In genomic region chr20:25481918-25482253, GRCh38 we compare ENCODE assay signal across 17 cellular contexts.
DNase-seq lines count a peak whose midpoint lies in the region; ATAC-seq, FAIRE-seq and TF ChIP-seq lines count a peak whose summit lies in the region.
"Had no signal": no experiment of that assay in that cellular context is flagged by ENCODE, and none has a peak within 500 bp of the region (broad histone marks: within the 10 kb centered on the region; RNA-seq: fewer than 3 reads in every experiment).

No MANE protein-coding gene starts in this region.

- intact Hi-C loops in HepG2 (cut with micrococcal nuclease; ENCODE audit: unreplicated experiment) = no loop called here
- intact Hi-C loops in right lobe of liver (cut with DNase I) = no loop called here
- intact Hi-C loops in PC-3 (cut with micrococcal nuclease) = no loop called here
- intact Hi-C loops in thyroid gland (cut with DNase I) = no loop called here

- in situ Hi-C loops in HepG2 (cut with HindIII; ENCODE audit: extremely low pct_ligation_motif_present, low pct_unique_long_range_greater_than_20kb) = no loop called here

- DNase-seq in HepG2 (ENCODE audit: low spot score) (no peak), right lobe of liver (no peak), PC-3 (no peak), glutamatergic neuron (no peak), thyroid gland (no peak), GF-D8 (lab: John Stamatoyannopoulos, UW) (no peak)
- no peak for DNase-seq in activated CD4-positive, CD25-positive, alpha-beta regulatory T cell (lab: John Stamatoyannopoulos, UW)
- DNase-seq: C1 segment of cervical spinal cord; CD4-positive, CD25-positive, alpha-beta regulatory T cell; CD8-positive, alpha-beta memory T cell; COR-L47; DMS 273 treated with DMSO at 0.1 percent for 48 hours; DMS53 had no signal

- H3K79me2 ChIP-seq in HepG2 (ENCODE audit: insufficient read depth, low read length) (no peaks in the 10 kb centered on the region), PC-3 (ENCODE audit: low read length) (no peaks in the 10 kb centered on the region)

- H3K27ac ChIP-seq in HepG2 (ENCODE audit: extremely low read length, insufficient read depth, low read length) = no peak overlapping the region
- no peak overlapping the region for H3K27ac ChIP-seq in right lobe of liver
- H3K27ac ChIP-seq in PC-3 (ENCODE audit: low read length) = no peak overlapping the region
- H3K27ac ChIP-seq in thyroid gland = no peak overlapping the region

- no peak overlapping the region for H2AFZ ChIP-seq in HepG2 (ENCODE audit: low read length)
- no peak overlapping the region for H2AFZ ChIP-seq in PC-3 (ENCODE audit: low read length)

- WGBS in HepG2 (ENCODE audit: low lambda C conversion rate) = 97% methylated on average over 12 of the region's 12 CpGs
- WGBS in right lobe of liver (ENCODE audit: insufficient coverage, low coverage, low lambda C conversion rate, missing lambda C conversion rate) = 80% methylated on average over 2 of the region's 12 CpGs
- 95 to 98% methylated on average over 10 to 11 of the region's 12 CpGs for WGBS in thyroid gland, 2 donors

- peaks cover 12% of the 10 kb centered on the region for H3K4me1 Mint-ChIP-seq in glutamatergic neuron (ENCODE audit: low read depth, unreplicated experiment)

- no peak for TF ChIP-seq EP300 in HepG2 (IDR thresholded peaks at IDR 0.05; ENCODE audit: low read depth in 2 of 2, low read length in 2 of 2)
- TF ChIP-seq EP300 in HepG2 (CRISPR knock-in tag; IDR thresholded peaks at IDR 0.05; ENCODE audit: borderline replicate concordance) = no peak

- TF ChIP-seq RAD21 in HepG2 (CRISPR knock-in tag; IDR thresholded peaks at IDR 0.05) = no peak

- H3K9me3 ChIP-seq in HepG2 (ENCODE audit: low read length) (no peaks in the 10 kb centered on the region), right lobe of liver (no peaks in the 10 kb centered on the region), PC-3 (ENCODE audit: low read length) (no peaks in the 10 kb centered on the region), thyroid gland (no peaks in the 10 kb centered on the region)
- H3K9me3 ChIP-seq: HAP-1 had no signal

- CTCF ChIA-PET in HepG2 (lab: Yijun Ruan, JAX; ENCODE audit: low intra/inter-chr PET ratio, low total read pairs) (no interaction called here), PC-3 (lab: Charles Lee) (no interaction called here)

- no peak for TF ChIP-seq CTCF in HepG2 (CRISPR knock-in tag; IDR thresholded peaks at IDR 0.05)
- no peak for TF ChIP-seq CTCF in right lobe of liver (IDR thresholded peaks at IDR 0.05)
- TF ChIP-seq CTCF in PC-3 (conservative IDR thresholded peaks at IDR 0.05; ENCODE audit: low read depth, low read length) = 0 out of 2 replicates have a peak, but pooled peaks have one; percentile 2
- TF ChIP-seq CTCF in glutamatergic neuron (IDR thresholded peaks at IDR 0.05; ENCODE audit: partially characterized antibody, unreplicated experiment) = no peak
- TF ChIP-seq CTCF in thyroid gland (IDR thresholded peaks at IDR 0.05) = no peak

- H3K36me3 ChIP-seq in HepG2 (replicated peaks in 1 of 2; ENCODE audit: control insufficient read depth in 1 of 2, insufficient read depth in 2 of 2, low read length in 2 of 2) = peaks cover 56 to 73% of the 10 kb centered on the region in 2 experiments
- H3K36me3 ChIP-seq in right lobe of liver = peaks cover 0 to 16% (median 4%) of the 10 kb centered on the region in 4 donors
- no peaks in the 10 kb centered on the region for H3K36me3 ChIP-seq in PC-3 (ENCODE audit: low read depth, low read length)
- H3K36me3 ChIP-seq in thyroid gland = peaks cover 0 to 16% of the 10 kb centered on the region in 2 donors
- H3K36me3 ChIP-seq: HAP-1 had no signal

- no peak overlapping the region for H3K4me3 Mint-ChIP-seq in glutamatergic neuron (ENCODE audit: unreplicated experiment)
- H3K4me3 Mint-ChIP-seq: B cell; CD4-positive, CD25-positive, alpha-beta regulatory T cell; CD8-positive, alpha-beta memory T cell had no signal

- POLR2A ChIA-PET in HepG2 (lab: Yijun Ruan, JAX) = no interaction called here
- POLR2A ChIA-PET in PC-3 (lab: Charles Lee; ENCODE audit: unreplicated experiment) = no interaction called here

- H3K27me3 Mint-ChIP-seq in glutamatergic neuron (ENCODE audit: unreplicated experiment) = peaks cover 11% of the 10 kb centered on the region
- H3K27me3 Mint-ChIP-seq: B cell; CD8-positive, alpha-beta memory T cell had no signal

- no peaks in the 10 kb centered on the region for H3F3A ChIP-seq in PC-3 (ENCODE audit: low read length, unreplicated experiment)

- FAIRE-seq in HepG2 (lab: Jason Lieb, UNC) = no peak
- FAIRE-seq: G401.6, GM12892 had no signal

- peak; percentile 5; the same call in 2 of the 3 replicates for ATAC-seq in HepG2
- no peak for ATAC-seq in right lobe of liver
- no peak for ATAC-seq in PC-3

- H3K27ac Mint-ChIP-seq in glutamatergic neuron (ENCODE audit: unreplicated experiment) = peak overlapping the region; percentile 52
- H3K27ac Mint-ChIP-seq: B cell; CD4-positive, CD25-positive, alpha-beta regulatory T cell; CD8-positive, alpha-beta memory T cell had no signal

- H3K4me1 ChIP-seq in HepG2 (ENCODE audit: insufficient read depth, low read length) = no peaks in the 10 kb centered on the region
- no peaks in the 10 kb centered on the region for H3K4me1 ChIP-seq in right lobe of liver
- H3K4me1 ChIP-seq in PC-3 (ENCODE audit: insufficient read depth, low read length) = peaks cover 21% of the 10 kb centered on the region
- H3K4me1 ChIP-seq in thyroid gland = no peaks in the 10 kb centered on the region
- H3K4me1 ChIP-seq: HAP-1 had no signal

- peaks cover 5% of the 10 kb centered on the region for H3K36me3 Mint-ChIP-seq in glutamatergic neuron (ENCODE audit: unreplicated experiment)
- H3K36me3 Mint-ChIP-seq: CD4-positive, CD25-positive, alpha-beta regulatory T cell; CD8-positive, alpha-beta memory T cell had no signal

- no peaks in the 10 kb centered on the region for H3K27me3 ChIP-seq in HepG2 (ENCODE audit: control insufficient read depth in 1 of 2, insufficient read depth in 2 of 2, low read length in 2 of 2)
- no peaks in the 10 kb centered on the region for H3K27me3 ChIP-seq in right lobe of liver
- no peaks in the 10 kb centered on the region for H3K27me3 ChIP-seq in PC-3 (ENCODE audit: low read length)
- H3K27me3 ChIP-seq in thyroid gland = no peaks in the 10 kb centered on the region

- H3K9me3 Mint-ChIP-seq in glutamatergic neuron (ENCODE audit: unreplicated experiment) = peaks cover 8% of the 10 kb centered on the region
- H3K9me3 Mint-ChIP-seq: CD4-positive, CD25-positive, alpha-beta regulatory T cell; CD8-positive, alpha-beta memory T cell had no signal

- no peak overlapping the region for H3K9ac ChIP-seq in HepG2 (ENCODE audit: insufficient read depth, low read depth, low read length)
- H3K9ac ChIP-seq in PC-3 (ENCODE audit: low read length) = no peak overlapping the region

- no peak overlapping the region for H3K4me3 ChIP-seq in HepG2 (replicated peaks in 1 of 3; ENCODE audit: insufficient read depth in 1 of 3, low read depth in 2 of 3, low read length in 3 of 3)
- H3K4me3 ChIP-seq in right lobe of liver = no peak overlapping the region
- no peak overlapping the region for H3K4me3 ChIP-seq in PC-3 (ENCODE audit: low read length)
- no peak overlapping the region for H3K4me3 ChIP-seq in thyroid gland (replicated peaks in 1 of 3)
- H3K4me3 ChIP-seq: HAP-1 had no signal

- BruUV-seq in HepG2 (replicated peaks; lab: Mats Ljungman, UMichigan) = no TSS peak
- no TSS peak for BruUV-seq in PC-3 (replicated peaks; lab: Mats Ljungman, UMichigan)

- no peaks in the 10 kb centered on the region for H4K20me1 ChIP-seq in HepG2 (ENCODE audit: insufficient read depth, low read length)
- no peaks in the 10 kb centered on the region for H4K20me1 ChIP-seq in PC-3 (ENCODE audit: low read length)

- H3K4me2 ChIP-seq in HepG2 (ENCODE audit: low read depth, low read length) (no peak overlapping the region), PC-3 (ENCODE audit: low read length) (no peak overlapping the region)

- TF ChIP-seq POLR2A in HepG2 (IDR thresholded peaks at IDR 0.05; ENCODE audit: insufficient read depth in 1 of 2, low read depth in 2 of 2, low read length in 2 of 2) (no peak), right lobe of liver (IDR thresholded peaks at IDR 0.05) (no peak), thyroid gland (IDR thresholded peaks at IDR 0.05) (no peak)

- no peaks in the 10 kb centered on the region for H3K9me2 ChIP-seq in PC-3 (replicated peaks; ENCODE audit: low read length)

TF ChIP-seq in HepG2, 621 proteins besides CTCF, POLR2A, EP300 and RAD21 (continues in another document):
- no peak for TF ChIP-seq MLXIP (CRISPR knock-in tag; IDR thresholded peaks at IDR 0.05; ENCODE audit: borderline replicate concordance)
- no peak for TF ChIP-seq NFATC3 (CRISPR knock-in tag; IDR thresholded peaks at IDR 0.05)
- no peak for TF ChIP-seq RFX5 (IDR thresholded peaks at IDR 0.05; ENCODE audit: low read depth, low read length)
- no peak for TF ChIP-seq ZNF260 (CRISPR knock-in tag; IDR thresholded peaks at IDR 0.05; ENCODE audit: borderline replicate concordance, low read depth)
- TF ChIP-seq SMC3 (IDR thresholded peaks at IDR 0.05; ENCODE audit: low read length) = no peak
- TF ChIP-seq ZNF367 (CRISPR knock-in tag; IDR thresholded peaks at IDR 0.05; ENCODE audit: borderline replicate concordance) = no peak
